11 cellular contexts compared by ENCODE assay signal in genomic region chr10:59079386-59080226, GRCh38.
DNase-seq lines count a peak whose midpoint lies in the region; ATAC-seq and TF ChIP-seq lines count a peak whose summit lies in the region.
"Had no signal": no experiment of that assay in that cellular context is flagged by ENCODE, and none has a peak within 500 bp of the region (broad histone marks: within the 10 kb centered on the region; RNA-seq: fewer than 3 reads in every experiment).

No MANE protein-coding gene starts in this region.

- H4K20me1 ChIP-seq in osteoblast (ENCODE audit: insufficient read depth, low read length) = no peaks in the 10 kb centered on the region

- H3K36me3 ChIP-seq in esophagus squamous epithelium (no peaks in the 10 kb centered on the region), osteoblast (ENCODE audit: insufficient read depth, low read length) (no peaks in the 10 kb centered on the region), ovary (no peaks in the 10 kb centered on the region)

- TF ChIP-seq POLR2A in esophagus squamous epithelium (IDR thresholded peaks at IDR 0.05) (no peak), ovary (IDR thresholded peaks at IDR 0.05) (no peak)

- H3K4me2 ChIP-seq in osteoblast (ENCODE audit: insufficient read depth, low read length) = peak overlapping the region; percentile 46

- intact Hi-C loops in esophagus squamous epithelium (cut with DNase I) (no loop called here), ovary (cut with DNase I) (loop anchor here in 1 of 4 donors (10.0 kb wide), 1 partner anchor 65 kb away; no protein-coding TSS in a partner anchor)

- no peak overlapping the region for H3K4me3 ChIP-seq in esophagus squamous epithelium
- no peak overlapping the region for H3K4me3 ChIP-seq in osteoblast (ENCODE audit: insufficient read depth, low read length)
- H3K4me3 ChIP-seq in ovary = no peak overlapping the region

- DNase-seq in Ammon's horn (ENCODE audit: low spot score) = peak; percentile 34
- DNase-seq in NCI-H226 = peak; percentile 42
- DNase-seq in esophagus squamous epithelium (lab: John Stamatoyannopoulos, UW) = no peak
- DNase-seq in osteoblast (ENCODE audit: insufficient read length, low spot score, missing footprints) = peak; percentile 46
- DNase-seq in GM19238 (ENCODE audit: insufficient read length, low spot score) = no peak
- no peak for DNase-seq in ovary
- no peak for DNase-seq in GDM1 (lab: John Stamatoyannopoulos, UW)
- DNase-seq: activated T-cell treated with anti-CD3 and anti-CD28 coated beads for 4 hours, NCI-H1105 treated with DMSO at 0.1 percent for 48 hours, retina had no signal

- TF ChIP-seq CTCF in esophagus squamous epithelium (IDR thresholded peaks at IDR 0.05) = no peak
- TF ChIP-seq CTCF in osteoblast (IDR thresholded peaks at IDR 0.05; ENCODE audit: extremely low read depth, low read depth, low read length) = no peak
- TF ChIP-seq CTCF in ovary (IDR thresholded peaks at IDR 0.05) = no peak

- H2AFZ ChIP-seq in osteoblast (ENCODE audit: low read length) = no peak overlapping the region

- H3K27me3 ChIP-seq in esophagus squamous epithelium (no peaks in the 10 kb centered on the region), osteoblast (ENCODE audit: insufficient read depth, low read length) (peaks cover 10% of the 10 kb centered on the region), ovary (no peaks in the 10 kb centered on the region)

- no peak for TF ChIP-seq EP300 in ovary (IDR thresholded peaks at IDR 0.05)

- no peak for ATAC-seq in GM19463 (IDR thresholded peaks at IDR 0.05; ENCODE audit: unreplicated experiment)

- peaks cover 0 to 27% (median 0%) of the 10 kb centered on the region in 3 donors for H3K4me1 ChIP-seq in esophagus squamous epithelium
- peaks cover 15% of the 10 kb centered on the region for H3K4me1 ChIP-seq in osteoblast (ENCODE audit: insufficient read depth, low read length)
- H3K4me1 ChIP-seq in ovary (ENCODE audit: insufficient read depth) = peaks cover 16% of the 10 kb centered on the region

- 12 to 16% methylated on average over 4 of the region's 4 CpGs for WGBS in esophagus squamous epithelium, 2 donors
- WGBS in ovary, 3 donors = 2 to 9% (median 3%) methylated on average over 4 of the region's 4 CpGs

- no peaks in the 10 kb centered on the region for H3K79me2 ChIP-seq in osteoblast (ENCODE audit: insufficient read depth, low read length)

- H3K9me3 ChIP-seq in esophagus squamous epithelium (no peaks in the 10 kb centered on the region), osteoblast (ENCODE audit: low read depth, low read length) (no peaks in the 10 kb centered on the region), ovary (no peaks in the 10 kb centered on the region)

- H3K27ac ChIP-seq in esophagus squamous epithelium (peak overlapping the region in 3 of 4 donors; percentile 24 to 61 (median 32)), osteoblast (ENCODE audit: low read depth, low read length) (no peak overlapping the region), ovary (peak overlapping the region in 1 of 2 donors; percentile 46)

Comparison
In these comparisons a context has a peak if more than half of its experiments do, and no peak if none do; other contexts are left out.
1. DNase-seq: peak in Ammon's horn (single experiment), NCI-H226 (single experiment) and osteoblast (single experiment); none in esophagus squamous epithelium (single experiment), GM19238 (single experiment), ovary (0 of 5) and GDM1 (single experiment).